9 cellular contexts compared by ENCODE assay signal in the genomic region with DNA sequence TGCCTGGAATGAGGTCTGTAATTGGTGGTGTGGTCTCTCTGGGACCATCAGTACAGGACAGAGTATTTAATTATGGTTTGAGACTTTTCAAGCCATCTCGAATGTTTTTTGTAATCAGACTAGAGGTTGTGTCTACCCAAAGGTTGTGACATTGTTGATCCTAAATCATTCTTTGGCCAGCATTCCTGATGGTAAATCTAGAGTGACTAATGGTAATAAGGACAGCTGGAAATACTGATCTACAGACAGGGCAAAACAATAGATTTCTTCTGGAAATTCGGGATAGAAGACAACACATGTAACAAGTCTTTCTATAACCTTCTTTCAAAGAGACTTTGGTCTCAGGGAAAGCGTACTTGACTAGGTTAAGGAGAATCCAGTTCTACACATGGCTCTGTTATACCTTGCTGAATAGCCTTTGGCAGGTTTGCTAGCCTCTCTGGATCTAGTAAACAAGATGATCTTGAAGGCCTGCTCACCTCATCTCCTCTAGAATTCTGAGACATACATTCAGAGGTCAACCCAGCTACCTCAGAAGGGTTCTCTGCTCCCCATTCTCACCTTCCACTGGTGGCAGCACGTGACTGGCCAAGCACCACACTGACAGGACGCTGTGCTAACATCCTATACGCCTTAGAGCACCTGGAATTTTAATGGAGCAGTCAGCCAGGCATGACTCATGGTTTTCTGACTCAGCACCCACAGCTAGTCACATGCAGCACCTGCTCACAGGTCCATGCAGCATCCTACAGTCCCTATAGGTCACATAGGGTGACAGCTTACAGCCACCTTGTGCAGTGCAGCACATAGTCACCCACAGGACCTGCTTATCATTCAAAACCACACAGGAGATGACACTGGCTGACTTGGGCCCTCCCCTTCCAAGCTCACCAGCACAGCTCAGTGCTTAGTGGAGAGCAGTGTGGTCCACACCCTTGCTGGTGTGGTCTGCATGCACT. TPM values are rescaled to one million over a fixed set of nuclear protein-coding genes. Genes with fewer than 3 reads are reported as not detected.
DNase-seq lines count a peak whose midpoint lies in the region; ATAC-seq and TF ChIP-seq lines count a peak whose summit lies in the region.
"Had no signal": no experiment of that assay in that cellular context is flagged by ENCODE, and none has a peak within 500 bp of the region (broad histone marks: within the 10 kb centered on the region; RNA-seq: fewer than 3 reads in every experiment).

No MANE protein-coding gene starts in this region.

- CTCF ChIA-PET in CD8-positive, alpha-beta T cell (lab: Charles Lee), result no interaction called here

- ATAC-seq in CD8-positive, alpha-beta T cell, result peak; percentile 92
- no peak for ATAC-seq in HG02973 (IDR thresholded peaks at IDR 0.05; ENCODE audit: unreplicated experiment)
- ATAC-seq: left lobe of liver had no signal

- no peaks in the 10 kb centered on the region for H3K79me2 ChIP-seq in Karpas-422 (ENCODE audit: low read length)

- no peak overlapping the region for H3K4me3 ChIP-seq in CD8-positive, alpha-beta T cell (ENCODE audit: low read depth, low read length)
- H3K4me3 ChIP-seq in LNCaP clone FGC (ENCODE audit: low read depth, low read length), result no peak overlapping the region
- H3K4me3 ChIP-seq in lower leg skin (ENCODE audit: low read depth, poor library complexity, severe bottlenecking), result no peak overlapping the region
- no peak overlapping the region for H3K4me3 ChIP-seq in dorsolateral prefrontal cortex
- H3K4me3 ChIP-seq in Karpas-422 (ENCODE audit: low read length), result no peak overlapping the region

- TF ChIP-seq CTCF in CD8-positive, alpha-beta T cell (IDR thresholded peaks at IDR 0.05), result no peak
- TF ChIP-seq CTCF in LNCaP clone FGC (IDR thresholded peaks at IDR 0.05; ENCODE audit: control insufficient read depth, extremely low read depth, insufficient read depth) (no peak), lower leg skin (IDR thresholded peaks at IDR 0.05) (no peak), dorsolateral prefrontal cortex (IDR thresholded peaks at IDR 0.05 in 54 of 56, conservative IDR thresholded peaks at IDR 0.05 in 2 of 56; ENCODE audit: low read depth in 1 of 56, partially characterized antibody in 56 of 56) (no peak)

- H2AFZ ChIP-seq in Karpas-422 (ENCODE audit: low read length), result no peak overlapping the region

- H3K27ac Mint-ChIP-seq in CD8-positive, alpha-beta T cell, result no peak overlapping the region
- no peak overlapping the region for H3K27ac Mint-ChIP-seq in activated T-helper 1 cell treated with anti-CD3 and anti-CD28 coated beads, Interleukin-12 subunit alpha, Interleukin-12 subunit beta, Interleukin-2, Interleukin-4 antibody, amounts not matched to agents 30 ng/mL and 10 ng/mL and 1 ng/mL, durations not matched to agents 14 hours and 24 hours and 36 hours

- no peaks in the 10 kb centered on the region for H3K4me1 ChIP-seq in CD8-positive, alpha-beta T cell (ENCODE audit: insufficient read depth, low read length)
- H3K4me1 ChIP-seq in Karpas-422 (ENCODE audit: low read length), result no peaks in the 10 kb centered on the region

- H3K36me3 ChIP-seq in CD8-positive, alpha-beta T cell (ENCODE audit: insufficient read depth, low read length), result no peaks in the 10 kb centered on the region
- no peaks in the 10 kb centered on the region for H3K36me3 ChIP-seq in Karpas-422 (ENCODE audit: insufficient read depth, low read length)

- POLR2A ChIA-PET in CD8-positive, alpha-beta T cell (lab: Charles Lee), result no interaction called here

- intact Hi-C loops in CD8-positive, alpha-beta T cell (cut with DNase I, micrococcal nuclease), result no loop called here
- intact Hi-C loops in activated T-helper 1 cell treated with anti-CD3 and anti-CD28 coated beads, Interleukin-12 subunit alpha, Interleukin-12 subunit beta, Interleukin-2, Interleukin-4 antibody, amounts not matched to agents 30 ng/mL and 10 ng/mL and 1 ng/mL, durations not matched to agents 14 hours and 24 hours and 36 hours (cut with micrococcal nuclease), result no loop called here
- intact Hi-C loops in lower leg skin (cut with DNase I; ENCODE audit: low total_unique reads), result no loop called here
- intact Hi-C loops in dorsolateral prefrontal cortex (cut with DNase I), result no loop called here

- peak in 5 of 7 experiments; percentile 3 to 53 (median 26) for DNase-seq in CD8-positive, alpha-beta T cell
- DNase-seq in LNCaP clone FGC (ENCODE audit: low read depth) (peak; percentile 65), lower leg skin (ENCODE audit: low spot score in 2 of 2) (peak; percentile 31 to 60), dorsolateral prefrontal cortex (no peak), Karpas-422 (no peak), germinal center (ENCODE audit: low spot score) (no peak)
- peak; percentile 23 for DNase-seq in activated T-helper 1 cell treated with anti-CD3 and anti-CD28 coated beads, Interleukin-12 subunit alpha, Interleukin-12 subunit beta, Interleukin-2, Interleukin-4 antibody, amounts not matched to agents 30 ng/mL and 10 ng/mL and 1 ng/mL, durations not matched to agents 14 hours and 24 hours and 36 hours (ENCODE audit: low spot score)

- no peak overlapping the region for H3K4me2 ChIP-seq in Karpas-422 (ENCODE audit: low read depth, low read length, poor library complexity, severe bottlenecking)

- H4K20me1 ChIP-seq in Karpas-422 (ENCODE audit: insufficient read depth, low read depth, low read length), result no peaks in the 10 kb centered on the region

- no peak overlapping the region for H3K27ac ChIP-seq in CD8-positive, alpha-beta T cell (ENCODE audit: low read depth, low read length)
- H3K27ac ChIP-seq in dorsolateral prefrontal cortex (no peak overlapping the region), Karpas-422 (ENCODE audit: low read length) (no peak overlapping the region)

- no peaks in the 10 kb centered on the region for H3K36me3 Mint-ChIP-seq in CD8-positive, alpha-beta T cell
- H3K36me3 Mint-ChIP-seq in activated T-helper 1 cell treated with anti-CD3 and anti-CD28 coated beads, Interleukin-12 subunit alpha, Interleukin-12 subunit beta, Interleukin-2, Interleukin-4 antibody, amounts not matched to agents 30 ng/mL and 10 ng/mL and 1 ng/mL, durations not matched to agents 14 hours and 24 hours and 36 hours (ENCODE audit: low read depth), result no peaks in the 10 kb centered on the region

- H3K27me3 Mint-ChIP-seq in CD8-positive, alpha-beta T cell (ENCODE audit: low read depth), result peaks cover 4% of the 10 kb centered on the region
- peaks cover 17% of the 10 kb centered on the region for H3K27me3 Mint-ChIP-seq in activated T-helper 1 cell treated with anti-CD3 and anti-CD28 coated beads, Interleukin-12 subunit alpha, Interleukin-12 subunit beta, Interleukin-2, Interleukin-4 antibody, amounts not matched to agents 30 ng/mL and 10 ng/mL and 1 ng/mL, durations not matched to agents 14 hours and 24 hours and 36 hours (ENCODE audit: insufficient read depth)

- WGBS in lower leg skin, 2 donors, result 66 to 70% methylated on average over 6 of the region's 6 CpGs

- H3K9me3 ChIP-seq in CD8-positive, alpha-beta T cell (ENCODE audit: low read length), result no peaks in the 10 kb centered on the region
- H3K9me3 ChIP-seq in Karpas-422 (ENCODE audit: low read length), result no peaks in the 10 kb centered on the region

- H3K27me3 ChIP-seq in CD8-positive, alpha-beta T cell (ENCODE audit: insufficient read depth, low read length), result no peaks in the 10 kb centered on the region
- H3K27me3 ChIP-seq in dorsolateral prefrontal cortex (no peaks in the 10 kb centered on the region), Karpas-422 (ENCODE audit: low read length) (no peaks in the 10 kb centered on the region)

- H3K9ac ChIP-seq in Karpas-422 (ENCODE audit: low read length), result no peak overlapping the region

- peaks cover 13% of the 10 kb centered on the region for H3K9me3 Mint-ChIP-seq in CD8-positive, alpha-beta T cell
- peaks cover 16% of the 10 kb centered on the region for H3K9me3 Mint-ChIP-seq in activated T-helper 1 cell treated with anti-CD3 and anti-CD28 coated beads, Interleukin-12 subunit alpha, Interleukin-12 subunit beta, Interleukin-2, Interleukin-4 antibody, amounts not matched to agents 30 ng/mL and 10 ng/mL and 1 ng/mL, durations not matched to agents 14 hours and 24 hours and 36 hours

- no peak for TF ChIP-seq POLR2A in lower leg skin (IDR thresholded peaks at IDR 0.05)

- H3K9me2 ChIP-seq in Karpas-422 (replicated peaks; ENCODE audit: insufficient read depth, low read length), result no peaks in the 10 kb centered on the region

- H3K4me3 Mint-ChIP-seq in CD8-positive, alpha-beta T cell, result no peak overlapping the region
- H3K4me3 Mint-ChIP-seq in activated T-helper 1 cell treated with anti-CD3 and anti-CD28 coated beads, Interleukin-12 subunit alpha, Interleukin-12 subunit beta, Interleukin-2, Interleukin-4 antibody, amounts not matched to agents 30 ng/mL and 10 ng/mL and 1 ng/mL, durations not matched to agents 14 hours and 24 hours and 36 hours, result no peak overlapping the region

- H3K4me1 Mint-ChIP-seq in CD8-positive, alpha-beta T cell (ENCODE audit: low read depth), result peaks cover 7% of the 10 kb centered on the region
- H3K4me1 Mint-ChIP-seq in activated T-helper 1 cell treated with anti-CD3 and anti-CD28 coated beads, Interleukin-12 subunit alpha, Interleukin-12 subunit beta, Interleukin-2, Interleukin-4 antibody, amounts not matched to agents 30 ng/mL and 10 ng/mL and 1 ng/mL, durations not matched to agents 14 hours and 24 hours and 36 hours (ENCODE audit: low read depth), result peaks cover 29% of the 10 kb centered on the region

RNA-seq across cellular contexts. Expression of a gene that starts 12.2 kb away (rescaled TPM):
- total RNA-seq in CD8-positive, alpha-beta T cell, result under 1 TPM; 0.83 to 0.90 TPM
- total RNA-seq in activated T-helper 1 cell treated with anti-CD3 and anti-CD28 coated beads, Interleukin-12 subunit alpha, Interleukin-12 subunit beta, Interleukin-2, Interleukin-4 antibody, amounts not matched to agents 30 ng/mL and 10 ng/mL and 1 ng/mL, durations not matched to agents 14 hours and 24 hours and 36 hours, result 0.75 and 1.2 TPM in 2 replicates
- total RNA-seq in lower leg skin (10 to 100 TPM in 2 of 4 donors, 1 to 10 TPM in 2; 3.4 to 10.3 (median 8.9) TPM), dorsolateral prefrontal cortex (10 to 100 TPM in 15 of 120 experiments, 1 to 10 TPM in 105; 3.0 to 14.9 (median 6.9) TPM)
- total RNA-seq in Karpas-422 (2014; rRNA removed; shearing (Covaris generic); ENCODE audit: low replicate concordance), result 0.11 TPM in 1 of 2 replicates, not detected in the other

Comparison
In these comparisons a context has a peak if more than half of its experiments do, and no peak if none do; other contexts are left out.
1. DNase-seq: peak in CD8-positive, alpha-beta T cell (5 of 7), LNCaP clone FGC (single experiment), activated T-helper 1 cell treated with anti-CD3 and anti-CD28 coated beads, Interleukin-12 subunit alpha, Interleukin-12 subunit beta, Interleukin-2, Interleukin-4 antibody, amounts not matched to agents 30 ng/mL and 10 ng/mL and 1 ng/mL, durations not matched to agents 14 hours and 24 hours and 36 hours (single experiment) and lower leg skin (2 of 2); none in dorsolateral prefrontal cortex (0 of 10), Karpas-422 (single experiment) and germinal center (single experiment).